In genomic region chr2:72888438-72889202, GRCh38 we compare ENCODE assay signal across 9 cellular contexts. TPM values are rescaled to one million over a fixed set of nuclear protein-coding genes. Genes with fewer than 3 reads are reported as not detected.
DNase-seq lines count a peak whose midpoint lies in the region; ATAC-seq and TF ChIP-seq lines count a peak whose summit lies in the region.
"Had no signal": no experiment of that assay in that cellular context is flagged by ENCODE, and none has a peak within 500 bp of the region (broad histone marks: within the 10 kb centered on the region; RNA-seq: fewer than 3 reads in every experiment).

No MANE protein-coding gene starts in this region.

- no peak for ATAC-seq in activated CD4-positive, alpha-beta T cell treated with anti-CD3 and anti-CD28 coated beads for 36 hours
- ATAC-seq in stimulated activated effector memory CD8-positive, alpha-beta T cell treated with anti-CD3 and anti-CD28 coated beads, Interleukin-12 subunit alpha, Interleukin-12 subunit beta, amount 100 ng/mL, for 72 hours, result no peak
- ATAC-seq in GM18909 (IDR thresholded peaks at IDR 0.05; ENCODE audit: poor library complexity, unreplicated experiment), result no peak

- peaks cover 52% of the 10 kb centered on the region for H3K27me3 Mint-ChIP-seq in activated CD4-positive, alpha-beta T cell treated with anti-CD3 and anti-CD28 coated beads for 36 hours
- peaks cover 10 to 24% (median 11%) of the 10 kb centered on the region in 3 donors for H3K27me3 Mint-ChIP-seq in immature natural killer cell (ENCODE audit: low read depth in 3 of 3)
- H3K27me3 Mint-ChIP-seq in T-helper 2 cell treated with Interferon-gamma antibody and Interleukin-4, amounts not matched to agents 5 μg/mL and 100 μg/mL, for 36 hours (ENCODE audit: low read depth), result peaks cover 31% of the 10 kb centered on the region

- POLR2A ChIA-PET in activated CD4-positive, alpha-beta T cell treated with anti-CD3 and anti-CD28 coated beads for 36 hours (lab: Charles Lee), result interaction anchor here (0.6 kb wide), 1 partner anchor 291 kb away, joined by 4 read pairs; no protein-coding TSS in a partner anchor

- H3K27me3 ChIP-seq in WERI-Rb-1 (ENCODE audit: insufficient read depth, low read depth, severe bottlenecking), result no peaks in the 10 kb centered on the region

- H3K4me3 ChIP-seq in WERI-Rb-1 (ENCODE audit: low read depth, low read length), result no peak overlapping the region

- H3K4me3 Mint-ChIP-seq in activated CD4-positive, alpha-beta T cell treated with anti-CD3 and anti-CD28 coated beads for 36 hours, result peak overlapping the region; percentile 70
- H3K4me3 Mint-ChIP-seq in immature natural killer cell, result peak overlapping the region; percentile 51 to 83 (median 76)
- peak overlapping the region; percentile 69 for H3K4me3 Mint-ChIP-seq in stimulated activated effector memory CD8-positive, alpha-beta T cell treated with anti-CD3 and anti-CD28 coated beads, Interleukin-12 subunit alpha, Interleukin-12 subunit beta, amount 100 ng/mL, for 72 hours
- H3K4me3 Mint-ChIP-seq in T-helper 2 cell treated with Interferon-gamma antibody and Interleukin-4, amounts not matched to agents 5 μg/mL and 100 μg/mL, for 36 hours, result no peak overlapping the region

- no peaks in the 10 kb centered on the region for H3K9me3 ChIP-seq in WERI-Rb-1 (ENCODE audit: severe bottlenecking)

- TF ChIP-seq CTCF in WERI-Rb-1 (IDR thresholded peaks at IDR 0.05; ENCODE audit: low read depth, low read length), result no peak

- peaks cover 10% of the 10 kb centered on the region for H3K4me1 Mint-ChIP-seq in activated CD4-positive, alpha-beta T cell treated with anti-CD3 and anti-CD28 coated beads for 36 hours
- peaks cover 7 to 9% of the 10 kb centered on the region in 2 donors for H3K4me1 Mint-ChIP-seq in immature natural killer cell
- no peaks in the 10 kb centered on the region for H3K4me1 Mint-ChIP-seq in stimulated activated effector memory CD8-positive, alpha-beta T cell treated with anti-CD3 and anti-CD28 coated beads, Interleukin-12 subunit alpha, Interleukin-12 subunit beta, amount 100 ng/mL, for 72 hours
- peaks cover 2% of the 10 kb centered on the region for H3K4me1 Mint-ChIP-seq in T-helper 2 cell treated with Interferon-gamma antibody and Interleukin-4, amounts not matched to agents 5 μg/mL and 100 μg/mL, for 36 hours (ENCODE audit: low read depth)

- DNase-seq in activated CD4-positive, alpha-beta T cell treated with anti-CD3 and anti-CD28 coated beads for 36 hours, result no peak
- DNase-seq in activated CD4-positive, alpha-beta T cell treated with anti-CD3 and anti-CD28 coated beads for 4 hours, result no peak
- DNase-seq in WERI-Rb-1 (no peak), immature natural killer cell (no peak), NCI-H187 treated with DMSO at 0.1 percent for 48 hours (lab: John Stamatoyannopoulos, UW) (no peak)
- no peak for DNase-seq in stimulated activated effector memory CD8-positive, alpha-beta T cell treated with anti-CD3 and anti-CD28 coated beads, Interleukin-12 subunit alpha, Interleukin-12 subunit beta, amount 100 ng/mL, for 72 hours (ENCODE audit: low spot score in 2 of 2)
- DNase-seq in T-helper 2 cell treated with Interferon-gamma antibody and Interleukin-4, amounts not matched to agents 5 μg/mL and 100 μg/mL, for 36 hours (ENCODE audit: low spot score), result no peak

- H3K36me3 Mint-ChIP-seq in activated CD4-positive, alpha-beta T cell treated with anti-CD3 and anti-CD28 coated beads for 36 hours (ENCODE audit: low read depth), result peaks cover 13% of the 10 kb centered on the region
- no peaks in the 10 kb centered on the region for H3K36me3 Mint-ChIP-seq in immature natural killer cell
- no peaks in the 10 kb centered on the region for H3K36me3 Mint-ChIP-seq in stimulated activated effector memory CD8-positive, alpha-beta T cell treated with anti-CD3 and anti-CD28 coated beads, Interleukin-12 subunit alpha, Interleukin-12 subunit beta, amount 100 ng/mL, for 72 hours
- no peaks in the 10 kb centered on the region for H3K36me3 Mint-ChIP-seq in T-helper 2 cell treated with Interferon-gamma antibody and Interleukin-4, amounts not matched to agents 5 μg/mL and 100 μg/mL, for 36 hours (ENCODE audit: low read depth)
- H3K36me3 Mint-ChIP-seq: activated naive CD4-positive, alpha-beta T cell treated with anti-CD3 and anti-CD28 coated beads, Interleukin-2, amount 50 U/mL, for 72 hours had no signal

- peaks cover 30% of the 10 kb centered on the region for H3K36me3 ChIP-seq in WERI-Rb-1

- CTCF ChIA-PET in activated CD4-positive, alpha-beta T cell treated with anti-CD3 and anti-CD28 coated beads for 36 hours (lab: Charles Lee), result interaction anchor here (0.7 to 2.9 kb wide), 15 partner anchors 10 to 771 kb away, joined by 3 to 20 read pairs (median 6); no protein-coding TSS in a partner anchor

- intact Hi-C loops in activated CD4-positive, alpha-beta T cell treated with anti-CD3 and anti-CD28 coated beads for 36 hours (cut with DNase I, micrococcal nuclease), result loop anchor here in 1 of 2 experiments (1.0 to 5.0 kb wide), 2 partner anchors 117 to 184 kb away; partner anchors contain the start of gene SFXN5

- H3K27ac Mint-ChIP-seq in activated CD4-positive, alpha-beta T cell treated with anti-CD3 and anti-CD28 coated beads for 36 hours, result no peak overlapping the region
- H3K27ac Mint-ChIP-seq in immature natural killer cell, result no peak overlapping the region
- no peak overlapping the region for H3K27ac Mint-ChIP-seq in stimulated activated effector memory CD8-positive, alpha-beta T cell treated with anti-CD3 and anti-CD28 coated beads, Interleukin-12 subunit alpha, Interleukin-12 subunit beta, amount 100 ng/mL, for 72 hours
- H3K27ac Mint-ChIP-seq in T-helper 2 cell treated with Interferon-gamma antibody and Interleukin-4, amounts not matched to agents 5 μg/mL and 100 μg/mL, for 36 hours, result no peak overlapping the region
- H3K27ac Mint-ChIP-seq: activated naive CD4-positive, alpha-beta T cell treated with anti-CD3 and anti-CD28 coated beads, Interleukin-2, amount 50 U/mL, for 72 hours had no signal

- peak overlapping the region; percentile 86; the same call in 1 of the 2 replicates for H3K27ac ChIP-seq in WERI-Rb-1

- H3K9me3 Mint-ChIP-seq in activated CD4-positive, alpha-beta T cell treated with anti-CD3 and anti-CD28 coated beads for 36 hours (ENCODE audit: low read depth), result no peaks in the 10 kb centered on the region
- no peaks in the 10 kb centered on the region for H3K9me3 Mint-ChIP-seq in immature natural killer cell
- H3K9me3 Mint-ChIP-seq in stimulated activated effector memory CD8-positive, alpha-beta T cell treated with anti-CD3 and anti-CD28 coated beads, Interleukin-12 subunit alpha, Interleukin-12 subunit beta, amount 100 ng/mL, for 72 hours, result no peaks in the 10 kb centered on the region
- H3K9me3 Mint-ChIP-seq in T-helper 2 cell treated with Interferon-gamma antibody and Interleukin-4, amounts not matched to agents 5 μg/mL and 100 μg/mL, for 36 hours, result no peaks in the 10 kb centered on the region
- H3K9me3 Mint-ChIP-seq: activated naive CD4-positive, alpha-beta T cell treated with anti-CD3 and anti-CD28 coated beads, Interleukin-2, amount 50 U/mL, for 72 hours had no signal

RNA-seq across cellular contexts. Expression of gene SPR, which starts 1.4 kb away (rescaled TPM):
- 1 to 10 TPM; 7.3 to 9.8 TPM for total RNA-seq in activated CD4-positive, alpha-beta T cell treated with anti-CD3 and anti-CD28 coated beads for 36 hours
- 1 to 10 TPM; 1.2 to 2.2 (median 1.4) TPM for polyA plus RNA-seq in immature natural killer cell

RNA-seq across cellular contexts. Expression of gene EMX1, which starts 28.7 kb away (rescaled TPM):
- total RNA-seq in activated CD4-positive, alpha-beta T cell treated with anti-CD3 and anti-CD28 coated beads for 36 hours, result not detected
- not detected for polyA plus RNA-seq in immature natural killer cell
- total RNA-seq: activated naive CD4-positive, alpha-beta T cell treated with anti-CD3 and anti-CD28 coated beads, Interleukin-2, amount 50 U/mL, for 72 hours had no signal
